ENCODE assay signal across 9 cellular contexts in the genomic region with DNA sequence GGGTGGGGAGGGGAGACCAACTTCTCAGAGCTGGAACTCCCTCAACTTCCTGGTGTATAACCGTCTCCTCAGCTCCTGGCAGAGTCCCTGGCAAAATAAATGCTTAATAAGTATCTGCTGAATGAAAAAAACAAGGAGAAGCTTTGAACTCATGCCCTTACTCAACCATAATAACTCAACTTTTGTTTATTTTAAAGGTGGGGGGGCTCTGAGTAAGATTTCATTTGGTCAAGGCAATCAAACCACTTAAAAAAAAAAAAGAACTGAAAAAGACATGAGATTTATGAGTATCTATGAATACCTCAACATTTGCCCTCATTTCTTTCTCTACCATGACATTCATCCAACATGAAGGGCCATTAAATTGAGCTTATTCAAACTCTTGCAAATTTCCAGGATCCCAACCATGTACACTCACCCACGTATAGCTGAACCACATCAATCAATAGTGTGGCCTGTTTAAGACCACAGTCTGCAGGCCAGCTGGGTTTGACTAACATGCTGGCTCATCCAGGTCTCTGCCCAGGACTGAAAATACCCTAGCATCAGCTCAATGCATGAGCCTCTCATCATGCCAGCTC.
DNase-seq lines count a peak whose midpoint lies in the region; ATAC-seq and TF ChIP-seq lines count a peak whose summit lies in the region.
"Had no signal": no experiment of that assay in that cellular context is flagged by ENCODE, and none has a peak within 500 bp of the region (broad histone marks: within the 10 kb centered on the region; RNA-seq: fewer than 3 reads in every experiment).

No MANE protein-coding gene starts in this region.

- peak overlapping the region; percentile 7 for H3K4me2 ChIP-seq in osteoblast (ENCODE audit: insufficient read depth, low read length)
- H3K4me2 ChIP-seq: PC-9 had no signal

- no peak overlapping the region for H2AFZ ChIP-seq in osteoblast (ENCODE audit: low read length)
- H2AFZ ChIP-seq: PC-9 had no signal

- DNase-seq in COLO829 (ENCODE audit: low spot score) (peak; percentile 37), HT1080 (ENCODE audit: low read depth) (peak; percentile 93), astrocyte of the cerebellum (ENCODE audit: low read depth) (peak; percentile 95), osteoblast (ENCODE audit: insufficient read length, low spot score, missing footprints) (peak; percentile 74), mucosa of gallbladder (ENCODE audit: low spot score) (no peak), NCI-H1694 (lab: John Stamatoyannopoulos, UW) (no peak)
- DNase-seq: PC-9 had no signal

- H3K36me3 ChIP-seq in osteoblast (ENCODE audit: insufficient read depth, low read length), result no peaks in the 10 kb centered on the region

- in situ Hi-C loops in astrocyte of the cerebellum (cut with HindIII; ENCODE audit: low sequenced_read_pairs), result no loop called here

- peaks cover 78% of the 10 kb centered on the region for H3K79me2 ChIP-seq in osteoblast (ENCODE audit: insufficient read depth, low read length)

- no peaks in the 10 kb centered on the region for H3K27me3 ChIP-seq in osteoblast (ENCODE audit: insufficient read depth, low read length)

- peaks cover 17% of the 10 kb centered on the region for H4K20me1 ChIP-seq in osteoblast (ENCODE audit: insufficient read depth, low read length)

- ATAC-seq in HG02798 (IDR thresholded peaks at IDR 0.05; ENCODE audit: poor library complexity, unreplicated experiment), result no peak
- ATAC-seq in GM21528 (IDR thresholded peaks at IDR 0.05; ENCODE audit: low FRiP score, unreplicated experiment), result no peak

- peak overlapping the region; percentile 62 for H3K27ac ChIP-seq in osteoblast (ENCODE audit: low read depth, low read length)
- H3K27ac ChIP-seq: PC-9 had no signal

- TF ChIP-seq CTCF in astrocyte of the cerebellum (IDR thresholded peaks at IDR 0.05; ENCODE audit: low read depth, low read length, missing control alignments), result no peak
- TF ChIP-seq CTCF in osteoblast (IDR thresholded peaks at IDR 0.05; ENCODE audit: extremely low read depth, low read depth, low read length), result no peak

- H3K9me3 ChIP-seq in osteoblast (ENCODE audit: low read depth, low read length), result no peaks in the 10 kb centered on the region

- H3K4me1 ChIP-seq in osteoblast (ENCODE audit: insufficient read depth, low read length), result peaks cover 46% of the 10 kb centered on the region

- H3K4me3 ChIP-seq in astrocyte of the cerebellum (ENCODE audit: low read depth, low read length), result no peak overlapping the region
- no peak overlapping the region for H3K4me3 ChIP-seq in osteoblast (ENCODE audit: insufficient read depth, low read length)
- H3K4me3 ChIP-seq: PC-9 had no signal

Comparison
In these comparisons a context has a peak if more than half of its experiments do, and no peak if none do; other contexts are left out.
1. DNase-seq: peak in COLO829 (single experiment), HT1080 (single experiment), astrocyte of the cerebellum (single experiment) and osteoblast (single experiment); none in mucosa of gallbladder (single experiment) and NCI-H1694 (single experiment).